Comparison of ENCODE assay signal across 12 cellular contexts in genomic region chr13:39144391-39144790, GRCh38.
A peak's percentile ranks its signal among the peaks of the same experiment; 100 is the strongest.
DNase-seq lines count a peak whose midpoint lies in the region; ATAC-seq and TF ChIP-seq lines count a peak whose summit lies in the region.
"Had no signal": no experiment of that assay in that cellular context is flagged by ENCODE, and none has a peak within 500 bp of the region (broad histone marks: within the 10 kb centered on the region; RNA-seq: fewer than 3 reads in every experiment).

No MANE protein-coding gene starts in this region.

- H3K4me1 ChIP-seq in Loucy (ENCODE audit: insufficient read depth, low read length, poor library complexity, severe bottlenecking) (no peaks in the 10 kb centered on the region), OCI-LY3 (ENCODE audit: low read length) (peaks cover 14% of the 10 kb centered on the region), neuronal stem cell (ENCODE audit: control insufficient read depth in 2 of 2, insufficient read depth in 1 of 2, low read depth in 1 of 2, low read length in 2 of 2) (no peaks in the 10 kb centered on the region), lower lobe of right lung (no peaks in the 10 kb centered on the region)

- ATAC-seq in lower lobe of right lung (no peak), GM21737 (IDR thresholded peaks at IDR 0.05; ENCODE audit: unreplicated experiment) (no peak)
- ATAC-seq: CD8-positive, alpha-beta T cell had no signal

- H3K18ac ChIP-seq in neuronal stem cell (ENCODE audit: low read length), result no peak overlapping the region

- no peak overlapping the region for H2BK15ac ChIP-seq in neuronal stem cell (ENCODE audit: low read length)

- no peaks in the 10 kb centered on the region for H3K79me2 ChIP-seq in Loucy (ENCODE audit: insufficient read depth, low read length)
- H3K79me2 ChIP-seq in OCI-LY3 (ENCODE audit: low read length), result no peaks in the 10 kb centered on the region

- H3K4me3 ChIP-seq in Loucy (ENCODE audit: low read length, poor library complexity, severe bottlenecking) (no peak overlapping the region), OCI-LY3 (ENCODE audit: low read length) (no peak overlapping the region), neuronal stem cell (ENCODE audit: low read length in 2 of 2) (no peak overlapping the region), lower lobe of right lung (no peak overlapping the region)
- H3K4me3 ChIP-seq: BLaER1 treated with 17β-estradiol and CSF1 and Interleukin-3, amounts not matched to agents 10 nM and 100 nM had no signal

- H3K4me2 ChIP-seq in Loucy (ENCODE audit: low read depth, low read length, poor library complexity, severe bottlenecking), result no peak overlapping the region
- peak overlapping the region; percentile 90; the same call in 1 of the 2 replicates for H3K4me2 ChIP-seq in OCI-LY3 (ENCODE audit: low read length)
- H3K4me2 ChIP-seq in neuronal stem cell (ENCODE audit: insufficient read depth, low read length, poor library complexity, severe bottlenecking), result no peak overlapping the region
- H3K4me2 ChIP-seq: BLaER1 treated with 17β-estradiol and CSF1 and Interleukin-3, amounts not matched to agents 10 nM and 100 nM had no signal

- no peak overlapping the region for H4K91ac ChIP-seq in neuronal stem cell (ENCODE audit: low read depth, low read length, poor library complexity)

- H3F3A ChIP-seq in Loucy (ENCODE audit: low read depth), result no peaks in the 10 kb centered on the region

- no CpG with 5 or more reads among the region's 2 CpGs for WGBS in neuronal stem cell (ENCODE audit: extremely low coverage in 2 of 2, insufficient read length in 2 of 2, insufficient replicate concordance in 1 of 2), 2 donors

- no peak overlapping the region for H3K14ac ChIP-seq in neuronal stem cell (ENCODE audit: low read length)

- H3K9ac ChIP-seq in Loucy (ENCODE audit: low read depth, low read length, poor library complexity, severe bottlenecking), result no peak overlapping the region
- H3K9ac ChIP-seq in OCI-LY3 (ENCODE audit: low read length), result no peak overlapping the region
- H3K9ac ChIP-seq in neuronal stem cell (ENCODE audit: low read depth, low read length, poor library complexity), result no peak overlapping the region
- H3K9ac ChIP-seq: BLaER1 treated with 17β-estradiol and CSF1 and Interleukin-3, amounts not matched to agents 10 nM and 100 nM had no signal

- 0 out of 2 replicates have a peak overlapping the region, but pooled peaks have one; percentile 10 for H2AFZ ChIP-seq in Loucy (ENCODE audit: low read length)
- H2AFZ ChIP-seq in OCI-LY3 (ENCODE audit: low read depth, low read length), result 0 out of 2 replicates have a peak overlapping the region, but pooled peaks have one; percentile 22
- peak overlapping the region; percentile 36 for H2AFZ ChIP-seq in neuronal stem cell (ENCODE audit: low read length)

- H3K9me2 ChIP-seq in Loucy (replicated peaks; ENCODE audit: low read depth, low read length), result no peaks in the 10 kb centered on the region

- DNase-seq in NCI-H2107 treated with DMSO at 0.1 percent for 48 hours (lab: John Stamatoyannopoulos, UW; ENCODE audit: unreplicated experiment), result peak; percentile 23
- DNase-seq in NCI-H2107 (lab: John Stamatoyannopoulos, UW), result no peak
- DNase-seq in neuronal stem cell (ENCODE audit: low spot score), result no peak
- no peak for DNase-seq in lower lobe of right lung
- DNase-seq: CD8-positive, alpha-beta T cell; DMS153; DMS79; GF-D8 had no signal

- TF ChIP-seq CTCF in Loucy (conservative IDR thresholded peaks at IDR 0.05; ENCODE audit: low read length) (no peak), OCI-LY3 (IDR thresholded peaks at IDR 0.05; ENCODE audit: low read depth, low read length) (no peak), lower lobe of right lung (IDR thresholded peaks at IDR 0.05) (no peak)

- no peaks in the 10 kb centered on the region for H3K79me1 ChIP-seq in neuronal stem cell (ENCODE audit: low read depth, low read length)

- no peak overlapping the region for H2AK5ac ChIP-seq in neuronal stem cell (ENCODE audit: low read depth, low read length)

- H4K20me1 ChIP-seq in Loucy (ENCODE audit: insufficient read depth, low read length, poor library complexity, severe bottlenecking) (no peaks in the 10 kb centered on the region), OCI-LY3 (ENCODE audit: insufficient read depth, low read length) (no peaks in the 10 kb centered on the region)
- H4K20me1 ChIP-seq: BLaER1 treated with 17β-estradiol and CSF1 and Interleukin-3, amounts not matched to agents 10 nM and 100 nM had no signal

- H3K36me3 ChIP-seq in Loucy (ENCODE audit: insufficient read depth, low read length) (no peaks in the 10 kb centered on the region), OCI-LY3 (replicated peaks; ENCODE audit: low read depth, low read length) (no peaks in the 10 kb centered on the region), neuronal stem cell (replicated peaks in 1 of 2; ENCODE audit: control insufficient read depth in 2 of 2, insufficient read depth in 2 of 2, low read length in 2 of 2) (no peaks in the 10 kb centered on the region), lower lobe of right lung (no peaks in the 10 kb centered on the region)
- H3K36me3 ChIP-seq: BLaER1 treated with 17β-estradiol and CSF1 and Interleukin-3, amounts not matched to agents 10 nM and 100 nM had no signal

- H2BK120ac ChIP-seq in neuronal stem cell (ENCODE audit: low read depth, low read length), result no peak overlapping the region

- intact Hi-C loops in lower lobe of right lung (cut with DNase I), result no loop called here

- H3K4ac ChIP-seq in neuronal stem cell (ENCODE audit: low read length), result no peak overlapping the region

- H3K27ac ChIP-seq in OCI-LY3 (ENCODE audit: low read length) (no peak overlapping the region), neuronal stem cell (replicated peaks; ENCODE audit: low read length) (no peak overlapping the region), lower lobe of right lung (no peak overlapping the region)
- H3K27ac ChIP-seq: BLaER1 treated with 17β-estradiol and CSF1 and Interleukin-3, amounts not matched to agents 10 nM and 100 nM had no signal

- no peak overlapping the region for H2BK12ac ChIP-seq in neuronal stem cell (ENCODE audit: low read length)

- H3K23ac ChIP-seq in neuronal stem cell (ENCODE audit: low read depth, low read length, poor library complexity), result no peak overlapping the region

- H2BK5ac ChIP-seq in neuronal stem cell (ENCODE audit: low read length), result no peak overlapping the region

- H3K27me3 ChIP-seq in Loucy (ENCODE audit: insufficient read depth, low read length, poor library complexity, severe bottlenecking) (no peaks in the 10 kb centered on the region), OCI-LY3 (ENCODE audit: low read depth, low read length) (peaks cover 22% of the 10 kb centered on the region), neuronal stem cell (ENCODE audit: control insufficient read depth in 3 of 3, insufficient read depth in 3 of 3, low read depth in 1 of 3, low read length in 3 of 3) (no peaks in the 10 kb centered on the region), lower lobe of right lung (ENCODE audit: low read depth) (no peaks in the 10 kb centered on the region)
- H3K27me3 ChIP-seq: BLaER1 treated with 17β-estradiol and CSF1 and Interleukin-3, amounts not matched to agents 10 nM and 100 nM had no signal

- no peak overlapping the region for H4K8ac ChIP-seq in neuronal stem cell (ENCODE audit: low read depth, low read length)

- H3K9me3 ChIP-seq in Loucy (ENCODE audit: insufficient read depth, low read depth, low read length), result no peaks in the 10 kb centered on the region
- no peaks in the 10 kb centered on the region; the same call in 1 of the 2 replicates for H3K9me3 ChIP-seq in OCI-LY3 (ENCODE audit: insufficient read depth, low read length)
- H3K9me3 ChIP-seq in neuronal stem cell (replicated peaks in 1 of 2; ENCODE audit: control insufficient read depth in 2 of 2, insufficient read depth in 1 of 2, low read depth in 1 of 2, low read length in 2 of 2), result no peaks in the 10 kb centered on the region
- no peaks in the 10 kb centered on the region for H3K9me3 ChIP-seq in lower lobe of right lung
